Comparison of ENCODE assay signal across 8 cellular contexts in the genomic region with DNA sequence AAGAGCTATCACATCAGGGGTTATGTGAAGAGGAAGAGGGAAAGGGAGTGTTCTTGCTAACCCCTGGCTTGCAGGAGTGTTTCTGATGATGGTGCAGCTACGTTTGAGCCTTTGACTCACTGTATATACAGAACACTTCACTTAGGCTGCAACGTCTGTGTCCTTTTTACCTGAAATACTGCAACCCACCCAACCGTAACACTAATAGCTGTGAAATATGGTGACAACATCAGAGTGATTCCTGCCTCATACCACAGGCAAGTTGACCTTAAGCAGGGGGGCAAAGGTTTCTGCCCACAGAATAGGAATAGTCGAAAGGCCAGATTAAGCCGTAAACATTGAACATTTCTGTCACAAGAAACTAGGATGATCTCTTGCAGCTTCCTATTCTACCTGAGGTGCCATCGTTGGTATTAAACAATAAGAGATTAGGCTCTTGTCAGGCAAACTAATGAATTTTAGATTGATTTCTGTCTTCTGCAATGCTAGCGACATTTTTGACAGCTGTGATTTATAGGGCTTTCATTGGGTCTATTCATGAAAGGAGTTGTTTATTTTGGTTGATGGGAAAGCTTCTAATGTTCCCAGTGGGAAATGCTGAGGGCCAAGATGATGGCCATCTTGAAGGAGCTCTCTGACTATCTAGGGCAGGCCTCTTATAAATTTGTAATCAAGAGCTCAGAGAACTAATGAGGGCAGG.
"Had no signal": no experiment of that assay in that cellular context is flagged by ENCODE, and none has a peak within 500 bp of the region (broad histone marks: within the 10 kb centered on the region; RNA-seq: fewer than 3 reads in every experiment).

No MANE protein-coding gene starts in this region.

- DNase-seq: activated CD4-positive, alpha-beta T cell treated with anti-CD3 and anti-CD28 coated beads, Interleukin-2, amount 50 U/mL, for 1 hour; activated CD8-positive, alpha-beta memory T cell treated with anti-CD3 and anti-CD28 coated beads for 24 hours; activated gamma-delta T cell treated with Interleukin-2 at 50 U/mL for 16 hours; activated naive CD8-positive, alpha-beta T cell treated with anti-CD3 and anti-CD28 coated beads for 36 hours; effector CD4-positive, alpha-beta T cell; esophagus squamous epithelium; hippocampal formation; uterus had no signal
